ENCODE assay signal across 8 cellular contexts in the genomic region with DNA sequence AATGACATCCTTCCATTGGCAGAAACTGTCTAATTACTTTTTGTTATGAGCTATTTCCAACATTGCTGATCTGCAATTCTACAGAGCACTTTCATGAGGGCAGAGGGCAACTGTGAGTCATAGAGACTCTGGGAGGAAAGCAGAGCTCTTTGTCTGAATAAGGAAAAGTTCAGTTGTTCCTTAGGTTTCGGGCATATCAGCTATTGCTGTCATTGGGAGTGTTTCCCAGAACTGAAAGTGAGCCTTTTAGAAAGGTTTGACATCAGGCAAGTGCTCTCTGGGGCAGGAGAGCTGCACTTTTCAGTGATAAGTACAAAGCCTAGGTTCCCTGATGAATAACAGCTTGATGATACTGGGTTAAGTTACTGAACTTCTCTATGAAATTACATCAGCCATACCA.
DNase-seq lines count a peak whose midpoint lies in the region; ATAC-seq and TF ChIP-seq lines count a peak whose summit lies in the region.

No MANE protein-coding gene starts in this region.

- no peaks in the 10 kb centered on the region for H3K36me3 ChIP-seq in SJSA1

- H3K9me3 ChIP-seq in SJSA1 (replicated peaks) = no peaks in the 10 kb centered on the region

- ATAC-seq in HG02588 (IDR thresholded peaks at IDR 0.05; ENCODE audit: unreplicated experiment) = no peak

- DNase-seq in AG09309 (ENCODE audit: low read depth) (peak; percentile 45), SJSA1 (ENCODE audit: low read depth in 1 of 2, low spot score in 2 of 2) (peak in 1 of 2 experiments; percentile 34), fibroblast of the conjunctiva (ENCODE audit: low read depth) (peak; percentile 75), non-pigmented ciliary epithelial cell (ENCODE audit: low read depth) (peak; percentile 77), activated T-cell treated with anti-CD3 and anti-CD28 coated beads for 4 hours (no peak), NCI-H1930 (lab: John Stamatoyannopoulos, UW) (no peak), superior temporal gyrus (ENCODE audit: extremely low spot score) (no peak)

- TF ChIP-seq CTCF in AG09309 (IDR thresholded peaks at IDR 0.05; ENCODE audit: control insufficient read depth, insufficient read depth, low read depth, low read length, missing control alignments) = no peak

- H3K4me3 ChIP-seq in AG09309 (ENCODE audit: control insufficient read depth, low read depth, low read length) = no peak overlapping the region
- no peak overlapping the region for H3K4me3 ChIP-seq in SJSA1

- H3K4me1 ChIP-seq in SJSA1 (replicated peaks) = peaks cover 36% of the 10 kb centered on the region

- peak overlapping the region; percentile 43 for H3K27ac ChIP-seq in SJSA1

- no peaks in the 10 kb centered on the region for H3K27me3 ChIP-seq in SJSA1 (replicated peaks)

Comparison
In these comparisons a context has a peak if more than half of its experiments do, and no peak if none do; other contexts are left out.
1. DNase-seq: peak in AG09309 (single experiment), fibroblast of the conjunctiva (single experiment) and non-pigmented ciliary epithelial cell (single experiment); none in activated T-cell treated with anti-CD3 and anti-CD28 coated beads for 4 hours (single experiment), NCI-H1930 (0 of 2) and superior temporal gyrus (single experiment).